ENCODE assay signal across 9 cellular contexts in the genomic region with DNA sequence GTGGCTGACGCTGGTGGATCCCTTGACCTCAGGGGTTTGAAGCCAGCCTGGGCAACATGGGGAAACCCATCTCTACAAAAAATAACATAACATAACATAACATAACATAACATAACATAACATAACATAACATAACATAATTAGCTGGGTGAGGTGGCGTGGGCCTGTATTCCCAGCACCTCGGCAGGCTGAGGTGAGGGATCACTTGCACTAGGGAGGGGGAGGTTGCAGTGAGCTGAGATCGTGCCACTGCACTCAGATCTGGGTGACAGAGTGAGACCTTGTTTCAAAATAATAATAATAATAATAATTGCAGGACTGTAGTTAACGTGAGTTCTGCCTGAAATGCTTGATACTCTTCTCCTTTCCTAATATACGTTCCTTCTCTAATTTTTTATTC.
A peak's percentile ranks its signal among the peaks of the same experiment; 100 is the strongest.
DNase-seq lines count a peak whose midpoint lies in the region; ATAC-seq lines count a peak whose summit lies in the region.
"Had no signal": no experiment of that assay in that cellular context is flagged by ENCODE, and none has a peak within 500 bp of the region (broad histone marks: within the 10 kb centered on the region; RNA-seq: fewer than 3 reads in every experiment).

No MANE protein-coding gene starts in this region.

- H3K27me3 Mint-ChIP-seq in stimulated activated naive CD8-positive, alpha-beta T cell treated with anti-CD3 and anti-CD28 coated beads, Interleukin-15, Interleukin-2, amounts not matched to agents 100 ng/mL and 50 ng/mL, for 24 hours = no peaks in the 10 kb centered on the region
- no peaks in the 10 kb centered on the region for H3K27me3 Mint-ChIP-seq in activated naive CD8-positive, alpha-beta T cell
- peaks cover 3% of the 10 kb centered on the region for H3K27me3 Mint-ChIP-seq in memory B cell

- no peak for ATAC-seq in stimulated activated naive CD8-positive, alpha-beta T cell treated with anti-CD3 and anti-CD28 coated beads, Interleukin-15, Interleukin-2, amounts not matched to agents 100 U/mL and 50 U/mL, for 24 hours
- ATAC-seq in memory B cell (ENCODE audit: low read depth) (no peak), HG02981 (IDR thresholded peaks at IDR 0.05; ENCODE audit: unreplicated experiment) (no peak)

- no peaks in the 10 kb centered on the region for H3K9me3 Mint-ChIP-seq in stimulated activated naive CD8-positive, alpha-beta T cell treated with anti-CD3 and anti-CD28 coated beads, Interleukin-15, Interleukin-2, amounts not matched to agents 100 ng/mL and 50 ng/mL, for 24 hours
- no peaks in the 10 kb centered on the region for H3K9me3 Mint-ChIP-seq in activated naive CD8-positive, alpha-beta T cell (ENCODE audit: low read depth)
- no peaks in the 10 kb centered on the region for H3K9me3 Mint-ChIP-seq in memory B cell

- peaks cover 59% of the 10 kb centered on the region for H3K36me3 Mint-ChIP-seq in stimulated activated naive CD8-positive, alpha-beta T cell treated with anti-CD3 and anti-CD28 coated beads, Interleukin-15, Interleukin-2, amounts not matched to agents 100 ng/mL and 50 ng/mL, for 24 hours (ENCODE audit: low read depth)
- H3K36me3 Mint-ChIP-seq in activated naive CD8-positive, alpha-beta T cell = peaks cover 15% of the 10 kb centered on the region
- H3K36me3 Mint-ChIP-seq in memory B cell = peaks cover 10% of the 10 kb centered on the region

- H3K4me3 Mint-ChIP-seq in stimulated activated naive CD8-positive, alpha-beta T cell treated with anti-CD3 and anti-CD28 coated beads, Interleukin-15, Interleukin-2, amounts not matched to agents 100 ng/mL and 50 ng/mL, for 24 hours = peak overlapping the region; percentile 98
- H3K4me3 Mint-ChIP-seq in activated naive CD8-positive, alpha-beta T cell = peak overlapping the region; percentile 99
- peak overlapping the region; percentile 95 for H3K4me3 Mint-ChIP-seq in memory B cell

- peaks cover 42% of the 10 kb centered on the region for H3K4me1 Mint-ChIP-seq in stimulated activated naive CD8-positive, alpha-beta T cell treated with anti-CD3 and anti-CD28 coated beads, Interleukin-15, Interleukin-2, amounts not matched to agents 100 ng/mL and 50 ng/mL, for 24 hours (ENCODE audit: low read depth)
- peaks cover 48% of the 10 kb centered on the region for H3K4me1 Mint-ChIP-seq in activated naive CD8-positive, alpha-beta T cell (ENCODE audit: low read depth)
- H3K4me1 Mint-ChIP-seq in memory B cell = peaks cover 16% of the 10 kb centered on the region

- peak overlapping the region; percentile 99 for H3K27ac Mint-ChIP-seq in stimulated activated naive CD8-positive, alpha-beta T cell treated with anti-CD3 and anti-CD28 coated beads, Interleukin-15, Interleukin-2, amounts not matched to agents 100 ng/mL and 50 ng/mL, for 24 hours
- H3K27ac Mint-ChIP-seq in activated naive CD8-positive, alpha-beta T cell = peak overlapping the region; percentile 99
- H3K27ac Mint-ChIP-seq in memory B cell = peak overlapping the region; percentile 99

- DNase-seq in stimulated activated naive CD8-positive, alpha-beta T cell treated with anti-CD3 and anti-CD28 coated beads, Interleukin-15, Interleukin-2, amounts not matched to agents 100 U/mL and 50 U/mL, for 24 hours = no peak
- DNase-seq in memory B cell (ENCODE audit: low spot score in 2 of 2) (no peak), NCI-H1105 (lab: John Stamatoyannopoulos, UW) (no peak), CD1c-positive myeloid dendritic cell (ENCODE audit: extremely low spot score) (no peak)
- no peak for DNase-seq in NK-92 treated with Interleukin-12 subunit alpha and Interleukin-12 subunit beta, amount 100 ng/mL, for 24 hours (lab: John Stamatoyannopoulos, UW)
- DNase-seq: NCI-H524 treated with DMSO at 0.1 percent for 48 hours had no signal
